Comparison of ENCODE assay signal across 10 cellular contexts in genomic region chr10:338176-339037, GRCh38.
DNase-seq lines count a peak whose midpoint lies in the region; ATAC-seq and TF ChIP-seq lines count a peak whose summit lies in the region.
"Had no signal": no experiment of that assay in that cellular context is flagged by ENCODE, and none has a peak within 500 bp of the region (broad histone marks: within the 10 kb centered on the region; RNA-seq: fewer than 3 reads in every experiment).

No MANE protein-coding gene starts in this region.

- TF ChIP-seq CTCF in HFFc6 (IDR thresholded peaks at IDR 0.05) (no peak), gastroesophageal sphincter (IDR thresholded peaks at IDR 0.05) (no peak), endodermal cell (conservative IDR thresholded peaks at IDR 0.05) (no peak)
- no peak for TF ChIP-seq CTCF in activated CD8-positive, alpha-beta T cell treated with anti-CD3 and anti-CD28 coated beads for 36 hours (IDR thresholded peaks at IDR 0.05)

- H3K36me3 Mint-ChIP-seq in HFFc6 (ENCODE audit: low read depth) (peaks cover 40% of the 10 kb centered on the region), endodermal cell (ENCODE audit: low read depth) (peaks cover 37% of the 10 kb centered on the region)
- no peaks in the 10 kb centered on the region for H3K36me3 Mint-ChIP-seq in activated CD8-positive, alpha-beta T cell treated with anti-CD3 and anti-CD28 coated beads for 36 hours (ENCODE audit: low read depth)
- H3K36me3 Mint-ChIP-seq in stimulated activated memory B cell treated with anti-CD40 and anti-IgM and Interleukin-4, amounts not matched to agents 10 μg/mL and 1 μg/mL and 100 μg/mL, for 72 hours: no peaks in the 10 kb centered on the region

- H3K4me3 Mint-ChIP-seq in HFFc6 (no peak overlapping the region), endodermal cell (no peak overlapping the region)
- H3K4me3 Mint-ChIP-seq in activated CD8-positive, alpha-beta T cell treated with anti-CD3 and anti-CD28 coated beads for 36 hours: no peak overlapping the region
- no peak overlapping the region for H3K4me3 Mint-ChIP-seq in stimulated activated memory B cell treated with anti-CD40 and anti-IgM and Interleukin-4, amounts not matched to agents 10 μg/mL and 1 μg/mL and 100 μg/mL, for 72 hours
- H3K4me3 Mint-ChIP-seq: activated CD4-positive, alpha-beta T cell treated with anti-CD3 and anti-CD28 coated beads, Interleukin-2, amount 10 ng/mL, durations not matched to agents 24 days and 14 days had no signal

- H3K9me3 Mint-ChIP-seq in HFFc6: no peaks in the 10 kb centered on the region
- H3K9me3 Mint-ChIP-seq in activated CD8-positive, alpha-beta T cell treated with anti-CD3 and anti-CD28 coated beads for 36 hours: no peaks in the 10 kb centered on the region
- H3K9me3 Mint-ChIP-seq in stimulated activated memory B cell treated with anti-CD40 and anti-IgM and Interleukin-4, amounts not matched to agents 10 μg/mL and 1 μg/mL and 100 μg/mL, for 72 hours: no peaks in the 10 kb centered on the region
- H3K9me3 Mint-ChIP-seq in endodermal cell: no peaks in the 10 kb centered on the region
- H3K9me3 Mint-ChIP-seq: activated CD4-positive, alpha-beta T cell treated with anti-CD3 and anti-CD28 coated beads, Interleukin-2, amount 10 ng/mL, durations not matched to agents 24 days and 14 days had no signal

- H3K9me3 ChIP-seq in gastroesophageal sphincter (no peaks in the 10 kb centered on the region), endodermal cell (ENCODE audit: control insufficient read depth, low read length) (no peaks in the 10 kb centered on the region)
- H3K9me3 ChIP-seq: adrenal gland had no signal

- H3K9ac ChIP-seq in endodermal cell (ENCODE audit: extremely low read depth, low read length, poor library complexity, severe bottlenecking): no peak overlapping the region

- peaks cover 2% of the 10 kb centered on the region for H3K27me3 Mint-ChIP-seq in HFFc6 (ENCODE audit: insufficient read depth)
- H3K27me3 Mint-ChIP-seq in activated CD8-positive, alpha-beta T cell treated with anti-CD3 and anti-CD28 coated beads for 36 hours: no peaks in the 10 kb centered on the region
- no peaks in the 10 kb centered on the region for H3K27me3 Mint-ChIP-seq in stimulated activated memory B cell treated with anti-CD40 and anti-IgM and Interleukin-4, amounts not matched to agents 10 μg/mL and 1 μg/mL and 100 μg/mL, for 72 hours
- no peaks in the 10 kb centered on the region for H3K27me3 Mint-ChIP-seq in endodermal cell (ENCODE audit: insufficient read depth)
- H3K27me3 Mint-ChIP-seq: activated CD4-positive, alpha-beta T cell treated with anti-CD3 and anti-CD28 coated beads, Interleukin-2, amount 10 ng/mL, durations not matched to agents 24 days and 14 days had no signal

- CTCF ChIA-PET in activated CD8-positive, alpha-beta T cell treated with anti-CD3 and anti-CD28 coated beads for 36 hours (lab: Charles Lee): no interaction called here

- H3K4me3 ChIP-seq in gastroesophageal sphincter (no peak overlapping the region), endodermal cell (ENCODE audit: low read length) (no peak overlapping the region)
- H3K4me3 ChIP-seq: adrenal gland had no signal

- intact Hi-C loops in activated CD8-positive, alpha-beta T cell treated with anti-CD3 and anti-CD28 coated beads for 36 hours (cut with micrococcal nuclease): loop anchor here (10.0 kb wide), 1 partner anchor 116 kb away; no protein-coding TSS in a partner anchor

- ATAC-seq in activated CD8-positive, alpha-beta T cell treated with anti-CD3 and anti-CD28 coated beads for 36 hours: peak; percentile 25
- ATAC-seq in gastroesophageal sphincter (peak; percentile 71), GM18909 (IDR thresholded peaks at IDR 0.05; ENCODE audit: poor library complexity, unreplicated experiment) (no peak)
- peak; percentile 44 for ATAC-seq in stimulated activated memory B cell treated with anti-CD40 and anti-IgM and Interleukin-4, amounts not matched to agents 10 μg/mL and 1 μg/mL and 100 μg/mL, for 72 hours

- TF ChIP-seq POLR2A in gastroesophageal sphincter (IDR thresholded peaks at IDR 0.05): no peak

- DNase-seq in HFFc6 (no peak), endodermal cell (no peak), epidermal melanocyte (ENCODE audit: insufficient read length, low spot score) (no peak)
- DNase-seq in activated CD8-positive, alpha-beta T cell treated with anti-CD3 and anti-CD28 coated beads for 36 hours: peak; percentile 18
- no peak for DNase-seq in activated T-cell treated with anti-CD3 and anti-CD28 coated beads, Interleukin-2, amount 50 U/mL, for 1 hour
- DNase-seq: activated CD4-positive, alpha-beta T cell treated with anti-CD3 and anti-CD28 coated beads, Interleukin-2, amount 10 ng/mL, durations not matched to agents 24 days and 14 days had no signal

- H3K27me3 ChIP-seq in gastroesophageal sphincter (no peaks in the 10 kb centered on the region), endodermal cell (ENCODE audit: control insufficient read depth, insufficient read depth, low read length, poor library complexity, severe bottlenecking) (no peaks in the 10 kb centered on the region)
- H3K27me3 ChIP-seq: adrenal gland had no signal

- no peak for TF ChIP-seq EP300 in gastroesophageal sphincter (IDR thresholded peaks at IDR 0.05)

- 58 to 70% methylated on average over 7 to 25 of the region's 33 CpGs for WGBS in gastroesophageal sphincter (ENCODE audit: low coverage in 1 of 2), 2 donors
- 90 to 92% methylated on average over 27 to 33 of the region's 33 CpGs for WGBS in endodermal cell (ENCODE audit: insufficient coverage in 1 of 2, insufficient read length in 1 of 2), 2 experiments

- H3K27ac Mint-ChIP-seq in HFFc6 (peak overlapping the region; percentile 52; the same call in 1 of the 2 replicates), endodermal cell (no peak overlapping the region)
- no peak overlapping the region for H3K27ac Mint-ChIP-seq in activated CD8-positive, alpha-beta T cell treated with anti-CD3 and anti-CD28 coated beads for 36 hours
- H3K27ac Mint-ChIP-seq in stimulated activated memory B cell treated with anti-CD40 and anti-IgM and Interleukin-4, amounts not matched to agents 10 μg/mL and 1 μg/mL and 100 μg/mL, for 72 hours: peak overlapping the region; percentile 50
- H3K27ac Mint-ChIP-seq: activated CD4-positive, alpha-beta T cell treated with anti-CD3 and anti-CD28 coated beads, Interleukin-2, amount 10 ng/mL, durations not matched to agents 24 days and 14 days had no signal

- H3K4me1 ChIP-seq in gastroesophageal sphincter: peaks cover 0 to 14% (median 5%) of the 10 kb centered on the region in 3 donors
- no peaks in the 10 kb centered on the region for H3K4me1 ChIP-seq in endodermal cell (ENCODE audit: control insufficient read depth, insufficient read depth, low read length)
- H3K4me1 ChIP-seq: adrenal gland had no signal

- H3K27ac ChIP-seq in gastroesophageal sphincter (no peak overlapping the region), endodermal cell (ENCODE audit: low read depth, low read length) (no peak overlapping the region)
- H3K27ac ChIP-seq: adrenal gland had no signal

- POLR2A ChIA-PET in activated CD8-positive, alpha-beta T cell treated with anti-CD3 and anti-CD28 coated beads for 36 hours (lab: Charles Lee): interaction anchor here (0.6 to 1.5 kb wide), 2 partner anchors 68 to 189 kb away, joined by 4 read pairs; no protein-coding TSS in a partner anchor

- H3K36me3 ChIP-seq in gastroesophageal sphincter (peaks cover 0 to 80% of the 10 kb centered on the region in 2 donors), endodermal cell (ENCODE audit: control insufficient read depth, insufficient read depth, low read length) (peaks cover 32% of the 10 kb centered on the region)

- H3K4me1 Mint-ChIP-seq in HFFc6 (ENCODE audit: low read depth) (peaks cover 16% of the 10 kb centered on the region), endodermal cell (no peaks in the 10 kb centered on the region)
- peaks cover 16% of the 10 kb centered on the region for H3K4me1 Mint-ChIP-seq in activated CD8-positive, alpha-beta T cell treated with anti-CD3 and anti-CD28 coated beads for 36 hours (ENCODE audit: low read depth)
- peaks cover 23% of the 10 kb centered on the region for H3K4me1 Mint-ChIP-seq in stimulated activated memory B cell treated with anti-CD40 and anti-IgM and Interleukin-4, amounts not matched to agents 10 μg/mL and 1 μg/mL and 100 μg/mL, for 72 hours

Comparison
In these comparisons a context has a peak if more than half of its experiments do, and no peak if none do; other contexts are left out.
1. H3K27ac Mint-ChIP-seq: peak in HFFc6 (single experiment) and stimulated activated memory B cell treated with anti-CD40 and anti-IgM and Interleukin-4, amounts not matched to agents 10 μg/mL and 1 μg/mL and 100 μg/mL, for 72 hours (single experiment); none in activated CD8-positive, alpha-beta T cell treated with anti-CD3 and anti-CD28 coated beads for 36 hours (single experiment) and endodermal cell (single experiment).